In genomic region chr4:91590242-91590641, GRCh38 we compare ENCODE assay signal across 18 cellular contexts.
DNase-seq lines count a peak whose midpoint lies in the region; ATAC-seq, FAIRE-seq and TF ChIP-seq lines count a peak whose summit lies in the region.
"Had no signal": no experiment of that assay in that cellular context is flagged by ENCODE, and none has a peak within 500 bp of the region (broad histone marks: within the 10 kb centered on the region; RNA-seq: fewer than 3 reads in every experiment).

No MANE protein-coding gene starts in this region.

- no peak overlapping the region for H3K4ac ChIP-seq in neuronal stem cell (ENCODE audit: low read length)

- H4K91ac ChIP-seq in neuronal stem cell (ENCODE audit: low read depth, low read length, poor library complexity), result no peak overlapping the region

- H3K79me1 ChIP-seq in neuronal stem cell (ENCODE audit: low read depth, low read length), result no peaks in the 10 kb centered on the region

- POLR2A ChIA-PET in HCT116 (lab: Charles Lee), result no interaction called here

- no peak overlapping the region for H2AK5ac ChIP-seq in neuronal stem cell (ENCODE audit: low read depth, low read length)

- no peak overlapping the region for H3K23ac ChIP-seq in neuronal stem cell (ENCODE audit: low read depth, low read length, poor library complexity)

- no peak overlapping the region for H2BK15ac ChIP-seq in neuronal stem cell (ENCODE audit: low read length)

- no peak for TF ChIP-seq CTCF in HCT116 (IDR thresholded peaks at IDR 0.05 in 2 of 3, conservative IDR thresholded peaks at IDR 0.05 in 1 of 3; ENCODE audit: borderline replicate concordance in 1 of 3, insufficient read depth in 1 of 3, low read depth in 2 of 3, low read length in 2 of 3)
- TF ChIP-seq CTCF in hepatocyte (IDR thresholded peaks at IDR 0.05; ENCODE audit: poor library complexity), result no peak
- no peak for TF ChIP-seq CTCF in D721Med (IDR thresholded peaks at IDR 0.05; ENCODE audit: insufficient read depth, missing control alignments)

- H3K9me3 ChIP-seq in HCT116 (ENCODE audit: control insufficient read depth in 1 of 2, insufficient read depth in 1 of 2, low read depth in 1 of 2, low read length in 2 of 2) (no peaks in the 10 kb centered on the region), hepatocyte (ENCODE audit: low read depth) (no peaks in the 10 kb centered on the region), neuronal stem cell (replicated peaks in 1 of 2; ENCODE audit: control insufficient read depth in 2 of 2, insufficient read depth in 1 of 2, low read depth in 1 of 2, low read length in 2 of 2) (no peaks in the 10 kb centered on the region)

- no peak for FAIRE-seq in D721Med (lab: Jason Lieb, UNC)
- FAIRE-seq: G401.6, GM12892 had no signal

- H2BK5ac ChIP-seq in neuronal stem cell (ENCODE audit: low read length), result no peak overlapping the region

- H3K36me3 ChIP-seq in HCT116 (ENCODE audit: control insufficient read depth in 1 of 2, insufficient read depth in 2 of 2, low read length in 2 of 2) (no peaks in the 10 kb centered on the region), hepatocyte (replicated peaks; ENCODE audit: insufficient read depth, low read depth) (no peaks in the 10 kb centered on the region), neuronal stem cell (replicated peaks in 1 of 2; ENCODE audit: control insufficient read depth in 2 of 2, insufficient read depth in 2 of 2, low read length in 2 of 2) (no peaks in the 10 kb centered on the region)

- no peak for TF ChIP-seq RAD21 in HCT116 (IDR thresholded peaks at IDR 0.05; ENCODE audit: low read depth)

- no peak overlapping the region for H3K4me3 ChIP-seq in HCT116 (replicated peaks in 1 of 2; ENCODE audit: low read depth in 1 of 2, low read length in 2 of 2)
- no peak overlapping the region for H3K4me3 ChIP-seq in hepatocyte
- no peak overlapping the region for H3K4me3 ChIP-seq in neuronal stem cell (ENCODE audit: low read length in 2 of 2)

- 57% methylated on average over 3 of the region's 3 CpGs for WGBS in hepatocyte (ENCODE audit: low lambda C conversion rate, missing lambda C conversion rate)
- WGBS in neuronal stem cell (ENCODE audit: extremely low coverage in 2 of 2, insufficient read length in 2 of 2, insufficient replicate concordance in 1 of 2), 2 donors, result no CpG with 5 or more reads among the region's 3 CpGs

- ATAC-seq in HCT116, result no peak

- H3K9ac ChIP-seq in HCT116 (ENCODE audit: low read length), result no peak overlapping the region
- H3K9ac ChIP-seq in neuronal stem cell (ENCODE audit: low read depth, low read length, poor library complexity), result no peak overlapping the region

- peak overlapping the region; percentile 21 for H2AFZ ChIP-seq in HCT116 (ENCODE audit: low read depth, low read length, poor library complexity, severe bottlenecking)
- peak overlapping the region; percentile 31 for H2AFZ ChIP-seq in hepatocyte
- H2AFZ ChIP-seq in neuronal stem cell (ENCODE audit: low read length), result peak overlapping the region; percentile 61

- H3K27ac ChIP-seq in HCT116 (ENCODE audit: low read depth, low read length), result no peak overlapping the region
- H3K27ac ChIP-seq in hepatocyte, result no peak overlapping the region
- no peak overlapping the region for H3K27ac ChIP-seq in neuronal stem cell (replicated peaks; ENCODE audit: low read length)

- BruUV-seq in HCT116 (replicated peaks; lab: Mats Ljungman, UMichigan), result no TSS peak

- no peak overlapping the region for H4K8ac ChIP-seq in neuronal stem cell (ENCODE audit: low read depth, low read length)

- no peak for DNase-seq in HCT116 (ENCODE audit: low read depth, low spot score)
- peak; percentile 25 for DNase-seq in NCI-H69 (lab: John Stamatoyannopoulos, UW)
- no peak for DNase-seq in hepatocyte (ENCODE audit: low spot score)
- no peak for DNase-seq in neuronal stem cell (ENCODE audit: low spot score)
- no peak for DNase-seq in D721Med (ENCODE audit: insufficient read length, low spot score)
- no peak for DNase-seq in NCI-H2171 treated with DMSO at 0.1 percent for 48 hours (lab: John Stamatoyannopoulos, UW)
- DNase-seq in activated gamma-delta T cell treated with Interleukin-2 at 50 U/mL for 16 hours, result no peak
- DNase-seq: C1 segment of cervical spinal cord; Calu3; CD4-positive, alpha-beta memory T cell; COR-L47; DMS153; DND-41; GOT3; H7; HCEC 1CT had no signal

- no peak overlapping the region for H3K18ac ChIP-seq in neuronal stem cell (ENCODE audit: low read length)

- CTCF ChIA-PET in HCT116 (lab: Charles Lee), result no interaction called here

- H4K20me1 ChIP-seq in HCT116 (ENCODE audit: insufficient read depth) (no peaks in the 10 kb centered on the region), hepatocyte (ENCODE audit: insufficient read depth, poor library complexity, severe bottlenecking) (no peaks in the 10 kb centered on the region)

- H3K27me3 ChIP-seq in HCT116 (ENCODE audit: insufficient read depth, low read length) (no peaks in the 10 kb centered on the region), hepatocyte (no peaks in the 10 kb centered on the region), neuronal stem cell (ENCODE audit: control insufficient read depth in 3 of 3, insufficient read depth in 3 of 3, low read depth in 1 of 3, low read length in 3 of 3) (no peaks in the 10 kb centered on the region)

- H3K4me1 ChIP-seq in HCT116 (ENCODE audit: control insufficient read depth in 1 of 2, insufficient read depth in 2 of 2, low read length in 2 of 2) (no peaks in the 10 kb centered on the region), hepatocyte (ENCODE audit: insufficient read depth) (peaks cover 7% of the 10 kb centered on the region), neuronal stem cell (ENCODE audit: control insufficient read depth in 2 of 2, insufficient read depth in 1 of 2, low read depth in 1 of 2, low read length in 2 of 2) (no peaks in the 10 kb centered on the region)

- RAD21 ChIA-PET in HCT116 (lab: Charles Lee; ENCODE audit: low non-redundant PET in 1 of 2, low total read pairs in 2 of 2, uncharacterized antibody in 2 of 2, unreplicated experiment in 2 of 2), result no interaction called here

- no peak for TF ChIP-seq POLR2A in HCT116 (IDR thresholded peaks at IDR 0.05; ENCODE audit: borderline replicate concordance, extremely low read depth, insufficient read depth, insufficient read length)

- H3K9me2 ChIP-seq in HCT116 (ENCODE audit: insufficient read depth) (no peaks in the 10 kb centered on the region; the same call in 1 of the 2 replicates), hepatocyte (replicated peaks; ENCODE audit: insufficient read depth) (no peaks in the 10 kb centered on the region)

- H2BK12ac ChIP-seq in neuronal stem cell (ENCODE audit: low read length), result no peak overlapping the region

- H3K4me2 ChIP-seq in HCT116 (ENCODE audit: low read length), result no peak overlapping the region
- H3K4me2 ChIP-seq in hepatocyte, result no peak overlapping the region
- no peak overlapping the region for H3K4me2 ChIP-seq in neuronal stem cell (ENCODE audit: insufficient read depth, low read length, poor library complexity, severe bottlenecking)

- no peak overlapping the region for H2BK120ac ChIP-seq in neuronal stem cell (ENCODE audit: low read depth, low read length)

- no peak overlapping the region for H3K14ac ChIP-seq in neuronal stem cell (ENCODE audit: low read length)

- intact Hi-C loops in HCT116 (cut with micrococcal nuclease), result no loop called here

- H3K79me2 ChIP-seq in HCT116 (ENCODE audit: insufficient read depth, low read length) (no peaks in the 10 kb centered on the region), hepatocyte (no peaks in the 10 kb centered on the region)

TF ChIP-seq in HCT116, 20 proteins besides CTCF, POLR2A, EP300 and RAD21:
- TF ChIP-seq SP1 (IDR thresholded peaks at IDR 0.05; ENCODE audit: low read depth) (no peak), EZH2 (IDR thresholded peaks at IDR 0.05) (no peak), ATF3 (IDR thresholded peaks at IDR 0.05) (no peak), ZFX (IDR thresholded peaks at IDR 0.05) (no peak), YY1 (IDR thresholded peaks at IDR 0.05; ENCODE audit: extremely low read depth, insufficient replicate concordance, low read depth, low read length) (no peak)
- TF ChIP-seq, protein P1, sequence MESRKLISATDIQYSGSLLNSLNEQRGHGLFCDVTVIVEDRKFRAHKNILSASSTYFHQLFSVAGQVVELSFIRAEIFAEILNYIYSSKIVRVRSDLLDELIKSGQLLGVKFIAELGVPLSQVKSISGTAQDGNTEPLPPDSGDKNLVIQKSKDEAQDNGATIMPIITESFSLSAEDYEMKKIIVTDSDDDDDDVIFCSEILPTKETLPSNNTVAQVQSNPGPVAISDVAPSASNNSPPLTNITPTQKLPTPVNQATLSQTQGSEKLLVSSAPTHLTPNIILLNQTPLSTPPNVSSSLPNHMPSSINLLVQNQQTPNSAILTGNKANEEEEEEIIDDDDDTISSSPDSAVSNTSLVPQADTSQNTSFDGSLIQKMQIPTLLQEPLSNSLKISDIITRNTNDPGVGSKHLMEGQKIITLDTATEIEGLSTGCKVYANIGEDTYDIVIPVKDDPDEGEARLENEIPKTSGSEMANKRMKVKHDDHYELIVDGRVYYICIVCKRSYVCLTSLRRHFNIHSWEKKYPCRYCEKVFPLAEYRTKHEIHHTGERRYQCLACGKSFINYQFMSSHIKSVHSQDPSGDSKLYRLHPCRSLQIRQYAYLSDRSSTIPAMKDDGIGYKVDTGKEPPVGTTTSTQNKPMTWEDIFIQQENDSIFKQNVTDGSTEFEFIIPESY (IDR thresholded peaks at IDR 0.05; ENCODE audit: extremely low read depth, insufficient replicate concordance, low read length), result no peak
TF ChIP-seq in HCT116: peak in this region for 0.
